In genomic region chr3:149934524-149934923, GRCh38 we compare ENCODE assay signal across 14 cellular contexts. TPM values are rescaled to one million over a fixed set of nuclear protein-coding genes. Genes with fewer than 3 reads are reported as not detected.
A peak's percentile ranks its signal among the peaks of the same experiment; 100 is the strongest.
DNase-seq lines count a peak whose midpoint lies in the region; ATAC-seq, FAIRE-seq and TF ChIP-seq lines count a peak whose summit lies in the region.
"Had no signal": no experiment of that assay in that cellular context is flagged by ENCODE, and none has a peak within 500 bp of the region (broad histone marks: within the 10 kb centered on the region; RNA-seq: fewer than 3 reads in every experiment).

No MANE protein-coding gene starts in this region.

- H3K4me1 ChIP-seq in breast epithelium (no peaks in the 10 kb centered on the region), left lung (peaks cover 4 to 12% of the 10 kb centered on the region in 2 donors), uterus (no peaks in the 10 kb centered on the region)

- peak; percentile 86 for ATAC-seq in left lung

- H3K36me3 ChIP-seq in breast epithelium (no peaks in the 10 kb centered on the region), left lung (peaks cover 0 to 8% of the 10 kb centered on the region in 2 donors), uterus (no peaks in the 10 kb centered on the region)

- H3K9me3 ChIP-seq in breast epithelium (peaks cover 0 to 6% of the 10 kb centered on the region in 2 donors), left lung (no peaks in the 10 kb centered on the region), uterus (no peaks in the 10 kb centered on the region)

- no peaks in the 10 kb centered on the region for H3K27me3 Mint-ChIP-seq in MCF 10A (ENCODE audit: insufficient read depth, unreplicated experiment)

- POLR2A ChIA-PET in MCF 10A (lab: Yijun Ruan, JAX), result interaction anchor here (1.1 kb wide), 1 partner anchor 282 kb away, joined by 5 read pairs; no protein-coding TSS in a partner anchor

- H3K36me3 Mint-ChIP-seq in MCF 10A (ENCODE audit: insufficient read depth, unreplicated experiment), result peaks cover 5% of the 10 kb centered on the region

- H3K27me3 ChIP-seq in breast epithelium, result no peaks in the 10 kb centered on the region
- no peaks in the 10 kb centered on the region for H3K27me3 ChIP-seq in left lung
- no peaks in the 10 kb centered on the region for H3K27me3 ChIP-seq in uterus

- intact Hi-C loops in MCF 10A (cut with micrococcal nuclease), result no loop called here
- intact Hi-C loops in breast epithelium (cut with DNase I; ENCODE audit: low total_unique reads), result no loop called here
- intact Hi-C loops in left lung (cut with DNase I), result no loop called here
- intact Hi-C loops in uterus (cut with DNase I; ENCODE audit: low total_unique reads), result no loop called here

- TF ChIP-seq CTCF in MCF 10A (IDR thresholded peaks at IDR 0.05; ENCODE audit: unreplicated experiment) (no peak), breast epithelium (IDR thresholded peaks at IDR 0.05) (no peak), cardiac fibroblast (IDR thresholded peaks at IDR 0.05; ENCODE audit: low read depth, low read length) (no peak), left lung (IDR thresholded peaks at IDR 0.05) (no peak), uterus (IDR thresholded peaks at IDR 0.05) (no peak)

- H3K27ac ChIP-seq in breast epithelium (no peak overlapping the region), left lung (no peak overlapping the region), uterus (peak overlapping the region in 1 of 2 donors; percentile 8)
- H3K27ac ChIP-seq: coronary artery, SK-N-MC had no signal

- FAIRE-seq in RCC 7860 (lab: Jason Lieb, UNC), result no peak

- BruUV-seq in MCF 10A (replicated peaks; lab: Mats Ljungman, UMichigan), result no TSS peak

- peak; percentile 56 for DNase-seq in MCF 10A (ENCODE audit: unreplicated experiment)
- DNase-seq in breast epithelium (ENCODE audit: low spot score in 2 of 2), result no peak
- DNase-seq in cardiac fibroblast (ENCODE audit: low read depth in 2 of 2), result peak; percentile 85 to 88
- DNase-seq in left lung, result peak in 1 of 2 donors; percentile 49
- peak; percentile 40 to 46 for DNase-seq in uterus
- no peak for DNase-seq in A172 (ENCODE audit: low spot score)
- no peak for DNase-seq in NCI-H2081 (lab: John Stamatoyannopoulos, UW)
- no peak for DNase-seq in RCC 7860 (ENCODE audit: low spot score)
- DNase-seq: activated CD4-positive, alpha-beta T cell treated with anti-CD3 and anti-CD28 coated beads for 1 hour; DMS79; NCI-H526 had no signal

- no peak overlapping the region for H3K27ac Mint-ChIP-seq in MCF 10A (ENCODE audit: low read depth, unreplicated experiment)
- H3K27ac Mint-ChIP-seq: mesothelial cell of epicardium had no signal

- CTCF ChIA-PET in MCF 10A (lab: Yijun Ruan, JAX), result interaction anchor here (1.1 to 3.7 kb wide), 2 partner anchors 248 to 285 kb away, joined by 4 to 33 read pairs; no protein-coding TSS in a partner anchor

- TF ChIP-seq POLR2A in breast epithelium (IDR thresholded peaks at IDR 0.05) (no peak), uterus (IDR thresholded peaks at IDR 0.05) (no peak)

- no peaks in the 10 kb centered on the region for H3K9me3 Mint-ChIP-seq in MCF 10A (ENCODE audit: unreplicated experiment)

- no peak overlapping the region for H3K4me3 Mint-ChIP-seq in MCF 10A (ENCODE audit: unreplicated experiment)
- H3K4me3 Mint-ChIP-seq: mesothelial cell of epicardium had no signal

- no peak overlapping the region for H3K4me3 ChIP-seq in breast epithelium
- H3K4me3 ChIP-seq in cardiac fibroblast (replicated peaks in 1 of 2; ENCODE audit: low read depth in 2 of 2, low read length in 2 of 2), result no peak overlapping the region
- no peak overlapping the region for H3K4me3 ChIP-seq in left lung
- no peak overlapping the region for H3K4me3 ChIP-seq in uterus
- H3K4me3 ChIP-seq: coronary artery, SK-N-MC had no signal

- H3K4me1 Mint-ChIP-seq in MCF 10A (ENCODE audit: insufficient read depth, unreplicated experiment), result peaks cover 28% of the 10 kb centered on the region
- H3K4me1 Mint-ChIP-seq: mesothelial cell of epicardium had no signal

RNA-seq across cellular contexts. Expression of gene PFN2, which starts 36.2 kb away (rescaled TPM):
- total RNA-seq in MCF 10A (2022), result 117 and 142 TPM in 2 replicates
- 10 to 100 TPM; 48.2 to 65.6 (median 49.8) TPM for total RNA-seq in breast epithelium
- 10 to 100 TPM; 47.5 to 57.0 TPM for total RNA-seq in left lung
- total RNA-seq in uterus, result 100 to 1,000 TPM; 106 to 206 (median 183) TPM
- 283 and 321 TPM in 2 replicates for total RNA-seq in A172 (2014; rRNA removed; shearing (Covaris generic))

Comparison
In these comparisons a context has a peak if more than half of its experiments do, and no peak if none do; other contexts are left out.
1. DNase-seq: peak in MCF 10A (single experiment), cardiac fibroblast (2 of 2) and uterus (2 of 2); none in breast epithelium (0 of 2), A172 (single experiment), NCI-H2081 (0 of 2) and RCC 7860 (single experiment).